ENCODE assay signal across 8 cellular contexts in genomic region chr2:120344991-120345975, GRCh38. TPM values are rescaled to one million over a fixed set of nuclear protein-coding genes. Genes with fewer than 3 reads are reported as not detected.
DNase-seq lines count a peak whose midpoint lies in the region; ATAC-seq and TF ChIP-seq lines count a peak whose summit lies in the region.

No MANE protein-coding gene starts in this region.

- H3K9me3 ChIP-seq in SK-N-SH (no peaks in the 10 kb centered on the region), esophagus (ENCODE audit: control insufficient read depth in 2 of 2, insufficient read depth in 1 of 2, low read depth in 1 of 2, low read length in 1 of 2) (no peaks in the 10 kb centered on the region)

- H3K27ac ChIP-seq in SK-N-SH (ENCODE audit: low read depth in 2 of 2, low read length in 1 of 2) (no peak overlapping the region), esophagus (ENCODE audit: low read depth in 2 of 2, low read length in 1 of 2) (no peak overlapping the region), RWPE1 (no peak overlapping the region)

- no peak for TF ChIP-seq EP300 in SK-N-SH (IDR thresholded peaks at IDR 0.05; ENCODE audit: borderline replicate concordance in 1 of 2, low read depth in 1 of 2, low read length in 1 of 2)

- TF ChIP-seq CTCF in SK-N-SH (IDR thresholded peaks at IDR 0.05) (no peak), neural crest cell (conservative IDR thresholded peaks at IDR 0.05) (no peak), RWPE1 (conservative IDR thresholded peaks at IDR 0.05; ENCODE audit: low read depth) (no peak)

- H3K36me3 ChIP-seq in SK-N-SH (replicated peaks in 1 of 2; ENCODE audit: control insufficient read depth in 1 of 2, insufficient read depth in 2 of 2, low read length in 1 of 2) (no peaks in the 10 kb centered on the region), esophagus (ENCODE audit: control insufficient read depth in 2 of 2, insufficient read depth in 2 of 2, low read length in 1 of 2) (no peaks in the 10 kb centered on the region)

- H3K4me3 ChIP-seq in SK-N-SH (ENCODE audit: low read depth in 2 of 2, low read length in 1 of 2) (peak overlapping the region; percentile 35 to 41), esophagus (ENCODE audit: low read depth in 1 of 2, low read length in 2 of 2) (peak overlapping the region; percentile 48 to 63)

- no peaks in the 10 kb centered on the region for H3F3A ChIP-seq in SK-N-SH (replicated peaks; ENCODE audit: insufficient read depth)

- H3K4me1 Mint-ChIP-seq in T-cell (peaks cover 19 to 28% (median 20%) of the 10 kb centered on the region in 3 donors), neural crest cell (peaks cover 34% of the 10 kb centered on the region)
- H3K4me1 Mint-ChIP-seq in activated T-helper 1 cell treated with anti-CD3 and anti-CD28 coated beads, Interleukin-12 subunit alpha, Interleukin-12 subunit beta, Interleukin-2, Interleukin-4 antibody, amounts not matched to agents 30 ng/mL and 10 ng/mL and 1 ng/mL, durations not matched to agents 14 hours and 24 hours and 36 hours (ENCODE audit: low read depth) = peaks cover 13% of the 10 kb centered on the region

- H3K4me1 ChIP-seq in SK-N-SH (ENCODE audit: control insufficient read depth in 1 of 2, insufficient read depth in 2 of 2, low read depth in 1 of 2, low read length in 1 of 2) = peaks cover 0 to 14% of the 10 kb centered on the region in 2 experiments; a peak in 1 of 4 replicates
- peaks cover 4 to 12% of the 10 kb centered on the region in 2 donors for H3K4me1 ChIP-seq in esophagus (ENCODE audit: control insufficient read depth in 2 of 2, insufficient read depth in 2 of 2, low read length in 1 of 2)

- H3K27me3 ChIP-seq in SK-N-SH (ENCODE audit: insufficient read depth) (peaks cover 49% of the 10 kb centered on the region), esophagus (ENCODE audit: control insufficient read depth in 1 of 2, insufficient read depth in 2 of 2, low read length in 2 of 2) (peaks cover 0 to 19% of the 10 kb centered on the region in 2 donors)

- no peak overlapping the region for H3K27ac Mint-ChIP-seq in T-cell
- H3K27ac Mint-ChIP-seq in neural crest cell (ENCODE audit: unreplicated experiment) = no peak overlapping the region
- no peak overlapping the region for H3K27ac Mint-ChIP-seq in activated T-helper 1 cell treated with anti-CD3 and anti-CD28 coated beads, Interleukin-12 subunit alpha, Interleukin-12 subunit beta, Interleukin-2, Interleukin-4 antibody, amounts not matched to agents 30 ng/mL and 10 ng/mL and 1 ng/mL, durations not matched to agents 14 hours and 24 hours and 36 hours

- no peaks in the 10 kb centered on the region for H3K79me2 ChIP-seq in SK-N-SH (ENCODE audit: insufficient read depth)

- peaks cover 34 to 70% of the 10 kb centered on the region in 2 donors for H3K27me3 Mint-ChIP-seq in T-cell
- peaks cover 74% of the 10 kb centered on the region for H3K27me3 Mint-ChIP-seq in neural crest cell (ENCODE audit: low read depth)
- peaks cover 58% of the 10 kb centered on the region for H3K27me3 Mint-ChIP-seq in activated T-helper 1 cell treated with anti-CD3 and anti-CD28 coated beads, Interleukin-12 subunit alpha, Interleukin-12 subunit beta, Interleukin-2, Interleukin-4 antibody, amounts not matched to agents 30 ng/mL and 10 ng/mL and 1 ng/mL, durations not matched to agents 14 hours and 24 hours and 36 hours (ENCODE audit: insufficient read depth)

- intact Hi-C loops in activated T-helper 1 cell treated with anti-CD3 and anti-CD28 coated beads, Interleukin-12 subunit alpha, Interleukin-12 subunit beta, Interleukin-2, Interleukin-4 antibody, amounts not matched to agents 30 ng/mL and 10 ng/mL and 1 ng/mL, durations not matched to agents 14 hours and 24 hours and 36 hours (cut with micrococcal nuclease) = loop anchor here (5.0 to 10.0 kb wide), 3 partner anchors 177 to 1490 kb away; partner anchors contain the start of gene EPB41L5

- H3K36me3 Mint-ChIP-seq in T-cell (no peaks in the 10 kb centered on the region), neural crest cell (ENCODE audit: low read depth) (no peaks in the 10 kb centered on the region)
- H3K36me3 Mint-ChIP-seq in activated T-helper 1 cell treated with anti-CD3 and anti-CD28 coated beads, Interleukin-12 subunit alpha, Interleukin-12 subunit beta, Interleukin-2, Interleukin-4 antibody, amounts not matched to agents 30 ng/mL and 10 ng/mL and 1 ng/mL, durations not matched to agents 14 hours and 24 hours and 36 hours (ENCODE audit: low read depth) = no peaks in the 10 kb centered on the region

- DNase-seq in SK-N-SH (peak; percentile 76), T-cell (peak in 4 of 34 experiments; percentile 2 to 25 (median 13)), neural crest cell (ENCODE audit: low read depth, low spot score) (peak; percentile 20), RWPE1 (ENCODE audit: low spot score) (no peak), NCI-H226 (no peak)
- no peak for DNase-seq in activated T-helper 1 cell treated with anti-CD3 and anti-CD28 coated beads, Interleukin-12 subunit alpha, Interleukin-12 subunit beta, Interleukin-2, Interleukin-4 antibody, amounts not matched to agents 30 ng/mL and 10 ng/mL and 1 ng/mL, durations not matched to agents 14 hours and 24 hours and 36 hours (ENCODE audit: low spot score)

- TF ChIP-seq RAD21 in SK-N-SH (IDR thresholded peaks at IDR 0.05; ENCODE audit: low read length) = no peak

- 0 out of 2 replicates have a peak overlapping the region, but pooled peaks have one; percentile 41 for H2AFZ ChIP-seq in SK-N-SH (ENCODE audit: low read depth)

- CTCF ChIA-PET in SK-N-SH (lab: Yijun Ruan, JAX) (interaction anchor here (0.9 to 6.2 kb wide), 13 partner anchors 13 to 734 kb away, joined by 3 to 167 read pairs (median 10); no protein-coding TSS in a partner anchor), T-cell (lab: Charles Lee) (interaction anchor here in 1 of 2 donors (0.6 to 0.7 kb wide), 2 partner anchors 362 to 722 kb away, joined by 4 to 7 read pairs; no protein-coding TSS in a partner anchor), RWPE1 (lab: Yijun Ruan, JAX) (interaction anchor here (0.9 to 2.6 kb wide), 3 partner anchors 208 to 345 kb away, joined by 4 to 36 read pairs (median 4); no protein-coding TSS in a partner anchor)

- H3K9ac ChIP-seq in SK-N-SH = no peak overlapping the region

- H3K9me2 ChIP-seq in SK-N-SH = no peaks in the 10 kb centered on the region

- ATAC-seq in SK-N-SH treated with all-trans-retinoic acid at 6 μM for 48 hours (no peak; the same call in 2 of the 3 replicates), T-cell (replicated peaks in 1 of 4) (peak; percentile 17 to 41 (median 36))

- WGBS in SK-N-SH (ENCODE audit: low lambda C conversion rate) = under 1% methylated on average over 33 of the region's 146 CpGs
- WGBS in esophagus, 2 donors = 1% methylated on average over 90 to 146 of the region's 146 CpGs

- H3K4me3 Mint-ChIP-seq in T-cell = peak overlapping the region; percentile 43 to 57 (median 50)
- H3K4me3 Mint-ChIP-seq in neural crest cell = no peak overlapping the region
- no peak overlapping the region for H3K4me3 Mint-ChIP-seq in activated T-helper 1 cell treated with anti-CD3 and anti-CD28 coated beads, Interleukin-12 subunit alpha, Interleukin-12 subunit beta, Interleukin-2, Interleukin-4 antibody, amounts not matched to agents 30 ng/mL and 10 ng/mL and 1 ng/mL, durations not matched to agents 14 hours and 24 hours and 36 hours

- H4K20me1 ChIP-seq in SK-N-SH (ENCODE audit: insufficient read depth) = no peaks in the 10 kb centered on the region

- H3K9me3 Mint-ChIP-seq in T-cell = no peaks in the 10 kb centered on the region
- H3K9me3 Mint-ChIP-seq in neural crest cell = no peaks in the 10 kb centered on the region
- no peaks in the 10 kb centered on the region for H3K9me3 Mint-ChIP-seq in activated T-helper 1 cell treated with anti-CD3 and anti-CD28 coated beads, Interleukin-12 subunit alpha, Interleukin-12 subunit beta, Interleukin-2, Interleukin-4 antibody, amounts not matched to agents 30 ng/mL and 10 ng/mL and 1 ng/mL, durations not matched to agents 14 hours and 24 hours and 36 hours

- peak overlapping the region; percentile 62; the same call in 1 of the 2 replicates for H3K4me2 ChIP-seq in SK-N-SH

- POLR2A ChIA-PET in SK-N-SH (lab: Yijun Ruan, JAX) = interaction anchor here (0.6 kb wide), 1 partner anchor 184 kb away, joined by 3 read pairs; no protein-coding TSS in a partner anchor
- POLR2A ChIA-PET in T-cell (lab: Charles Lee) = no interaction called here
- POLR2A ChIA-PET in RWPE1 (lab: Yijun Ruan, JAX; ENCODE audit: low non-redundant PET) = no interaction called here

TF ChIP-seq in SK-N-SH, 30 proteins besides CTCF, POLR2A, EP300 and RAD21 (continues in another document):
- no peak for TF ChIP-seq MEF2A (IDR thresholded peaks at IDR 0.05; ENCODE audit: borderline replicate concordance, low read depth)
- TF ChIP-seq RFX5 (IDR thresholded peaks at IDR 0.05; ENCODE audit: low read length) = no peak
- TF ChIP-seq EZH2phosphoT487 (IDR thresholded peaks at IDR 0.05; ENCODE audit: borderline replicate concordance, low read depth) = peak; percentile 83; the same call in 1 of the 2 replicates
- no peak for TF ChIP-seq YY1 (IDR thresholded peaks at IDR 0.05; ENCODE audit: low read depth)

TF ChIP-seq in SK-N-SH treated with all-trans-retinoic acid at 6 μM for 48 hours, 23 proteins besides CTCF, POLR2A, EP300 and RAD21 (continues in another document):
- no peak for TF ChIP-seq GLIS3 (CRISPR knock-in tag; IDR thresholded peaks at IDR 0.05)
- TF ChIP-seq CSDC2 (CRISPR knock-in tag; IDR thresholded peaks at IDR 0.05) = no peak
- TF ChIP-seq ZNF70 (CRISPR knock-in tag; IDR thresholded peaks at IDR 0.05) = no peak
- TF ChIP-seq SNAI2 (CRISPR knock-in tag; IDR thresholded peaks at IDR 0.05) = no peak

RNA-seq across cellular contexts. Expression of gene INHBB, which starts 0.7 kb away (rescaled TPM):
- polyA plus RNA-seq in SK-N-SH (2012; rRNA removed) (0.03 TPM in 1 of 2 replicates, not detected in the other), esophagus (1 to 10 TPM in 1 of 2 donors, under 1 TPM in 1; 0.51 to 1.6 TPM)
- 0.01 TPM in 2 replicates for polyA plus RNA-seq in SK-N-SH (2012; cell fraction: cytosol; rRNA removed)
- 0.07 and 0.08 TPM in 2 replicates for polyA plus RNA-seq in SK-N-SH (2012; cell fraction: nucleus; rRNA removed)
- total RNA-seq in T-cell (under 1 TPM in 3 of 5 donors, not detected in 2; 0.09 to 0.19 (median 0.10) TPM), neural crest cell (0.14 and 0.49 TPM in 2 replicates)
- not detected in 2 replicates for total RNA-seq in activated T-helper 1 cell treated with anti-CD3 and anti-CD28 coated beads, Interleukin-12 subunit alpha, Interleukin-12 subunit beta, Interleukin-2, Interleukin-4 antibody, amounts not matched to agents 30 ng/mL and 10 ng/mL and 1 ng/mL, durations not matched to agents 14 hours and 24 hours and 36 hours

Comparison
In these comparisons a context has a peak if more than half of its experiments do, and no peak if none do; other contexts are left out.
1. DNase-seq: peak in SK-N-SH (single experiment) and neural crest cell (single experiment); none in RWPE1 (single experiment), NCI-H226 (single experiment) and activated T-helper 1 cell treated with anti-CD3 and anti-CD28 coated beads, Interleukin-12 subunit alpha, Interleukin-12 subunit beta, Interleukin-2, Interleukin-4 antibody, amounts not matched to agents 30 ng/mL and 10 ng/mL and 1 ng/mL, durations not matched to agents 14 hours and 24 hours and 36 hours (single experiment).
2. H3K4me3 Mint-ChIP-seq: peak in T-cell (3 of 3); none in neural crest cell (single experiment) and activated T-helper 1 cell treated with anti-CD3 and anti-CD28 coated beads, Interleukin-12 subunit alpha, Interleukin-12 subunit beta, Interleukin-2, Interleukin-4 antibody, amounts not matched to agents 30 ng/mL and 10 ng/mL and 1 ng/mL, durations not matched to agents 14 hours and 24 hours and 36 hours (single experiment).